ENCODE assay signal across 8 cellular contexts in the genomic region with DNA sequence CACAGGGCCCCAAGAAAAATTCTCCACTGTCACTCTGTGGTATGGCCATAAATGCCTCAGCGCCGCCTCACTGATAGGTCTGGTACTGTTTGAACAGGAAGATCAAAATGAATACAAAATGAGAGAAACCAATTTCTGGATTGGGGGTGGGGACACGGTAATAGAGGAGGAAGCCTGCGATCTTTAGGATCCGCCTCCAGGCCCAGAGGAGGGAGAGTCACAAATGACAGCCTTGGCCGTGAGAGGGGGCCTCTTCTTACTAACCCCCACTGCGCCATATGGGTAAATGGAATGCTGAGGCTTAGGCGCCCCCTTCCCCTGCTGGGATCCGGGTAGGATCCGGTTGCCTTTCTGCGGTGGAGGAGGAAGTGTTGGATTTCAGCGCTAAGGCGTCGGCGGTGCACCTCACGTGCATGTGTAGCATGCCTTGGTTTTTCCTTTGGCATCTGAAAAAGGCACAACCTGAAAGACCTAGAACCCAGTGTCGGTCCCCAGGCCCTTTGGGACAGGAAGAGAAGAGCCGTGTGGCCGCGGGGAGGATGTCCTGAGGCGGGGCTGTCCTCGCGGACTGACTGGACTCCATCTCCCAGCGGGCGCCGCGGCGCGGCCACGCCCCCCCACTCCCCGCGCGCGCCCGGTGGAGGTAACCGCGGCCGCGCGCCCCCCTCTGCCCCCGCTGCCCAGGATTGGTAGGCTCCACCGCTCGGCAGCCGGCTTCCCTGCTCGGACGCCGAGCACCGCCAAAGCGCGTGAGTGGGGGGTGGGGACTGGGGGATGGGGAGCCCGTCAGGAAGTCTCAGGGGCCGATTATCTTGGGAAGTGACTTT. TPM values are rescaled to one million over a fixed set of nuclear protein-coding genes. Genes with fewer than 3 reads are reported as not detected.
A peak's percentile ranks its signal among the peaks of the same experiment; 100 is the strongest.
DNase-seq lines count a peak whose midpoint lies in the region; ATAC-seq, FAIRE-seq and TF ChIP-seq lines count a peak whose summit lies in the region.

No MANE protein-coding gene starts in this region.

- H3K27me3 ChIP-seq in A673 (replicated peaks; ENCODE audit: insufficient read depth, low read depth, low read length, poor library complexity) (no peaks in the 10 kb centered on the region), WERI-Rb-1 (ENCODE audit: insufficient read depth, low read depth, severe bottlenecking) (no peaks in the 10 kb centered on the region), small intestine (ENCODE audit: control insufficient read depth in 2 of 2, insufficient read depth in 2 of 2, low read length in 2 of 2) (no peaks in the 10 kb centered on the region)

- 0 to 1% (median 0%) methylated on average over 39 to 52 of the region's 52 CpGs for WGBS in small intestine, 3 donors

- peak overlapping the region; percentile 65 for H3K4me3 ChIP-seq in A673 (ENCODE audit: low read depth, low read length, poor library complexity, severe bottlenecking)
- peak overlapping the region; percentile 75 for H3K4me3 ChIP-seq in WERI-Rb-1 (ENCODE audit: low read depth, low read length)
- H3K4me3 ChIP-seq in small intestine (ENCODE audit: low read depth in 1 of 2, low read length in 2 of 2): peak overlapping the region; percentile 74 to 85

- POLR2A ChIA-PET in A673 (lab: Charles Lee; ENCODE audit: low non-redundant PET): no interaction called here

- H3K36me3 ChIP-seq in A673 (ENCODE audit: insufficient read depth, low read length, poor library complexity, severe bottlenecking) (peaks cover under 1% of the 10 kb centered on the region), WERI-Rb-1 (peaks cover 5% of the 10 kb centered on the region), small intestine (ENCODE audit: control insufficient read depth in 2 of 2, insufficient read depth in 2 of 2, low read length in 2 of 2) (peaks cover 0 to 4% of the 10 kb centered on the region in 2 donors)

- ATAC-seq in GM18868 (IDR thresholded peaks at IDR 0.05; ENCODE audit: unreplicated experiment): peak; percentile 47
- ATAC-seq in HG03103 (IDR thresholded peaks at IDR 0.05; ENCODE audit: low read depth, unreplicated experiment): peak; percentile 37

- H3K4me1 ChIP-seq in A673 (ENCODE audit: insufficient read depth, low read length, poor library complexity, severe bottlenecking): peaks cover 42% of the 10 kb centered on the region
- peaks cover 2 to 3% of the 10 kb centered on the region in 2 donors for H3K4me1 ChIP-seq in small intestine (ENCODE audit: control insufficient read depth in 2 of 2, insufficient read depth in 1 of 2, low read depth in 1 of 2, low read length in 1 of 2)

- DNase-seq in A673 (ENCODE audit: low spot score): peak; percentile 99
- DNase-seq in NCI-H2171 treated with DMSO at 0.1 percent for 48 hours (lab: John Stamatoyannopoulos, UW): peak; percentile 94
- DNase-seq in WERI-Rb-1: peak; percentile 93
- DNase-seq in T47D (ENCODE audit: low read depth in 1 of 2, low spot score in 1 of 2): peak; percentile 94 to 95
- peak; percentile 95 for DNase-seq in iPS-NIHi11 (ENCODE audit: low spot score)
- peak; percentile 88 for DNase-seq in small intestine

- CTCF ChIA-PET in A673 (lab: Charles Lee): interaction anchor here (0.7 kb wide), 1 partner anchor 25 kb away, joined by 3 read pairs; no protein-coding TSS in a partner anchor

- FAIRE-seq in small intestine (lab: Jason Lieb, UNC): no peak

- peak overlapping the region; percentile 95 for H3K27ac ChIP-seq in A673 (ENCODE audit: low read depth, low read length, poor library complexity, severe bottlenecking)
- peak overlapping the region; percentile 97 for H3K27ac ChIP-seq in WERI-Rb-1
- H3K27ac ChIP-seq in small intestine (ENCODE audit: low read depth in 1 of 2, low read length in 1 of 2): peak overlapping the region; percentile 82 to 92

- H3K9me3 ChIP-seq in A673 (ENCODE audit: low read depth, low read length, poor library complexity, severe bottlenecking): no peaks in the 10 kb centered on the region
- H3K9me3 ChIP-seq in WERI-Rb-1 (ENCODE audit: severe bottlenecking): no peaks in the 10 kb centered on the region
- no peaks in the 10 kb centered on the region for H3K9me3 ChIP-seq in small intestine (ENCODE audit: control insufficient read depth, low read depth)

- no TSS peak for BruUV-seq in A673 (replicated peaks; lab: Mats Ljungman, UMichigan)

- intact Hi-C loops in A673 (cut with micrococcal nuclease; ENCODE audit: unreplicated experiment): loop anchor here (2.0 to 5.0 kb wide), 3 partner anchors 54 to 578 kb away; a partner anchor contains a TSS

- in situ Hi-C loops in T47D (cut with HindIII; ENCODE audit: low pct_unique_long_range_greater_than_20kb, low sequenced_read_pairs): no loop called here

- TF ChIP-seq CTCF in A673 (conservative IDR thresholded peaks at IDR 0.05; ENCODE audit: low read depth, low read length) (peak; percentile 54), WERI-Rb-1 (IDR thresholded peaks at IDR 0.05; ENCODE audit: low read depth, low read length) (no peak)

RNA-seq across cellular contexts. Expression of a gene that starts 0.7 kb away (rescaled TPM):
- total RNA-seq in A673 (2021): 132 and 133 TPM in 2 replicates
- 10 to 100 TPM; 19.2 to 27.7 (median 23.9) TPM for polyA plus RNA-seq in small intestine

RNA-seq across cellular contexts. Expression of a gene that starts 11.4 kb away (rescaled TPM):
- 14.5 and 19.5 TPM in 2 replicates for total RNA-seq in A673 (2021)
- 100 to 1,000 TPM; 102 to 366 (median 223) TPM for polyA plus RNA-seq in small intestine

RNA-seq across cellular contexts. Expression of a gene that starts 20.6 kb away (rescaled TPM):
- total RNA-seq in A673 (2021): 63.3 and 68.1 TPM in 2 replicates
- polyA plus RNA-seq in small intestine: 10 to 100 TPM; 44.1 to 53.3 (median 48.6) TPM

RNA-seq across cellular contexts. Expression of a gene that starts 54.4 kb away (rescaled TPM):
- total RNA-seq in A673 (2021): 71.4 and 96.9 TPM in 2 replicates
- polyA plus RNA-seq in small intestine: 10 to 100 TPM; 25.1 to 39.4 (median 26.2) TPM

Comparison
In these comparisons a context has a peak if more than half of its experiments do, and no peak if none do; other contexts are left out.
1. Peak in every context shown above with its lines: DNase-seq, ATAC-seq, H3K4me3 ChIP-seq and H3K27ac ChIP-seq.